10 cellular contexts compared by ENCODE assay signal in the genomic region with DNA sequence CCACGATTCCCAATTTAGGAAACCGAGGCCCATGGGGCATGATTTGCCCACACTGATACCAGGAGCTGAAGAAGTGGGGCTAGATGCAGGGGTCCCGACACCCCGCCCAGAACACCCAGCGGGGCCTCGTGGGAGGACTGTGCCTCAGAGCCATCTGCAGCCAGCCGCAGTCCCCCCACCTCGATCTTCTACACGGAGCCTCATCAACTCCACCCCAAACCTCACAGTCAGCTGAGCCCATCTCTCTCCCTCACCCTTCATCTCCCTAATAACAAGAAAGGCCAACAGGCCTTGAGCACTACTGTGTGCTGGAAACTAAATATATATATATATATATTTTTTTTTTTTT. TPM values are rescaled to one million over a fixed set of nuclear protein-coding genes. Genes with fewer than 3 reads are reported as not detected.
A peak's percentile ranks its signal among the peaks of the same experiment; 100 is the strongest.
DNase-seq lines count a peak whose midpoint lies in the region; ATAC-seq and TF ChIP-seq lines count a peak whose summit lies in the region.
"Had no signal": no experiment of that assay in that cellular context is flagged by ENCODE, and none has a peak within 500 bp of the region (broad histone marks: within the 10 kb centered on the region; RNA-seq: fewer than 3 reads in every experiment).

No MANE protein-coding gene starts in this region.

- H3K27me3 Mint-ChIP-seq in chondrocyte (ENCODE audit: low read depth) = no peaks in the 10 kb centered on the region
- H3K27me3 Mint-ChIP-seq in endothelial cell (ENCODE audit: unreplicated experiment) = peaks cover 1% of the 10 kb centered on the region

- ATAC-seq in GM18498 (IDR thresholded peaks at IDR 0.05; ENCODE audit: unreplicated experiment) = peak; percentile 30
- peak; percentile 21 for ATAC-seq in GM19397 (IDR thresholded peaks at IDR 0.05; ENCODE audit: unreplicated experiment)
- peak; percentile 19 for ATAC-seq in HG03108 (IDR thresholded peaks at IDR 0.05; ENCODE audit: unreplicated experiment)

- no peaks in the 10 kb centered on the region for H3K36me3 Mint-ChIP-seq in chondrocyte (ENCODE audit: low read depth)
- peaks cover 8% of the 10 kb centered on the region for H3K36me3 Mint-ChIP-seq in endothelial cell (ENCODE audit: low read depth, unreplicated experiment)

- H3K27ac ChIP-seq in SK-N-SH (ENCODE audit: low read depth in 2 of 2, low read length in 1 of 2) = no peak overlapping the region

- H4K20me1 ChIP-seq in SK-N-SH (ENCODE audit: insufficient read depth) = no peaks in the 10 kb centered on the region

- no peaks in the 10 kb centered on the region for H3K9me3 ChIP-seq in SK-N-SH

- TF ChIP-seq CTCF in chondrocyte (IDR thresholded peaks at IDR 0.05) (no peak), SK-N-SH (IDR thresholded peaks at IDR 0.05) (no peak), endothelial cell (IDR thresholded peaks at IDR 0.05; ENCODE audit: unreplicated experiment) (no peak)

- peaks cover 0 to 3% of the 10 kb centered on the region in 2 experiments; a peak in 1 of 4 replicates for H3K4me1 ChIP-seq in SK-N-SH (ENCODE audit: control insufficient read depth in 1 of 2, insufficient read depth in 2 of 2, low read depth in 1 of 2, low read length in 1 of 2)

- CTCF ChIA-PET in SK-N-SH (lab: Yijun Ruan, JAX) = interaction anchor here (1.1 kb wide), 1 partner anchor 59 kb away, joined by 3 read pairs; no protein-coding TSS in a partner anchor

- no peaks in the 10 kb centered on the region for H3K9me3 Mint-ChIP-seq in chondrocyte (ENCODE audit: low read depth)
- no peaks in the 10 kb centered on the region for H3K9me3 Mint-ChIP-seq in endothelial cell (ENCODE audit: unreplicated experiment)

- H3K27ac Mint-ChIP-seq in chondrocyte (ENCODE audit: unreplicated experiment) (peak overlapping the region; percentile 51), endothelial cell (ENCODE audit: unreplicated experiment) (no peak overlapping the region)

- no peak overlapping the region for H2AFZ ChIP-seq in SK-N-SH (ENCODE audit: low read depth)

- peaks cover 7% of the 10 kb centered on the region for H3F3A ChIP-seq in SK-N-SH (replicated peaks; ENCODE audit: insufficient read depth)

- H3K4me3 ChIP-seq in SK-N-SH (ENCODE audit: low read depth in 2 of 2, low read length in 1 of 2) = no peak overlapping the region

- H3K9me2 ChIP-seq in SK-N-SH = no peaks in the 10 kb centered on the region

- POLR2A ChIA-PET in SK-N-SH (lab: Yijun Ruan, JAX) = no interaction called here

- H3K4me2 ChIP-seq in SK-N-SH = no peak overlapping the region

- H3K79me2 ChIP-seq in SK-N-SH (ENCODE audit: insufficient read depth) = no peaks in the 10 kb centered on the region

- H3K27me3 ChIP-seq in SK-N-SH (ENCODE audit: insufficient read depth) = no peaks in the 10 kb centered on the region

- WGBS in SK-N-SH (ENCODE audit: low lambda C conversion rate) = 93% methylated on average over 9 of the region's 9 CpGs

- no peak for TF ChIP-seq EP300 in SK-N-SH (IDR thresholded peaks at IDR 0.05; ENCODE audit: borderline replicate concordance in 1 of 2, low read depth in 1 of 2, low read length in 1 of 2)

- H3K9ac ChIP-seq in SK-N-SH = no peak overlapping the region

- H3K4me1 Mint-ChIP-seq in chondrocyte (ENCODE audit: low read depth) (peaks cover 40% of the 10 kb centered on the region), endothelial cell (ENCODE audit: unreplicated experiment) (no peaks in the 10 kb centered on the region)

- TF ChIP-seq RAD21 in SK-N-SH (IDR thresholded peaks at IDR 0.05; ENCODE audit: low read length) = no peak

- no peak for DNase-seq in chondrocyte (ENCODE audit: low spot score)
- DNase-seq in AML-193 (lab: John Stamatoyannopoulos, UW) = no peak
- DNase-seq in NCI-H524 (lab: John Stamatoyannopoulos, UW) = no peak
- DNase-seq in SK-N-SH = no peak
- DNase-seq in endothelial cell (ENCODE audit: low spot score) = no peak
- DNase-seq: EL, NCI-H1092 treated with DMSO at 0.1 percent for 48 hours had no signal

- H3K4me3 Mint-ChIP-seq in chondrocyte (ENCODE audit: unreplicated experiment) = no peak overlapping the region
- H3K4me3 Mint-ChIP-seq in endothelial cell (ENCODE audit: unreplicated experiment) = no peak overlapping the region

- H3K36me3 ChIP-seq in SK-N-SH (replicated peaks in 1 of 2; ENCODE audit: control insufficient read depth in 1 of 2, insufficient read depth in 2 of 2, low read length in 1 of 2) = no peaks in the 10 kb centered on the region

TF ChIP-seq in SK-N-SH, 30 proteins besides CTCF, POLR2A, EP300 and RAD21:
- TF ChIP-seq, protein P1, sequence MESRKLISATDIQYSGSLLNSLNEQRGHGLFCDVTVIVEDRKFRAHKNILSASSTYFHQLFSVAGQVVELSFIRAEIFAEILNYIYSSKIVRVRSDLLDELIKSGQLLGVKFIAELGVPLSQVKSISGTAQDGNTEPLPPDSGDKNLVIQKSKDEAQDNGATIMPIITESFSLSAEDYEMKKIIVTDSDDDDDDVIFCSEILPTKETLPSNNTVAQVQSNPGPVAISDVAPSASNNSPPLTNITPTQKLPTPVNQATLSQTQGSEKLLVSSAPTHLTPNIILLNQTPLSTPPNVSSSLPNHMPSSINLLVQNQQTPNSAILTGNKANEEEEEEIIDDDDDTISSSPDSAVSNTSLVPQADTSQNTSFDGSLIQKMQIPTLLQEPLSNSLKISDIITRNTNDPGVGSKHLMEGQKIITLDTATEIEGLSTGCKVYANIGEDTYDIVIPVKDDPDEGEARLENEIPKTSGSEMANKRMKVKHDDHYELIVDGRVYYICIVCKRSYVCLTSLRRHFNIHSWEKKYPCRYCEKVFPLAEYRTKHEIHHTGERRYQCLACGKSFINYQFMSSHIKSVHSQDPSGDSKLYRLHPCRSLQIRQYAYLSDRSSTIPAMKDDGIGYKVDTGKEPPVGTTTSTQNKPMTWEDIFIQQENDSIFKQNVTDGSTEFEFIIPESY (IDR thresholded peaks at IDR 0.05; ENCODE audit: borderline replicate concordance, low read depth) = no peak
- TF ChIP-seq FOSL2 (IDR thresholded peaks at IDR 0.05; ENCODE audit: borderline replicate concordance, low read depth) (no peak), POLR2AphosphoS5 (IDR thresholded peaks at IDR 0.05; ENCODE audit: low read depth, low read length) (no peak), RXRA (IDR thresholded peaks at IDR 0.05; ENCODE audit: borderline replicate concordance, low read depth) (no peak), TAF1 (IDR thresholded peaks at IDR 0.05; ENCODE audit: borderline replicate concordance, low read depth, low read length) (no peak), JUND (IDR thresholded peaks at IDR 0.05) (no peak), EZH2phosphoT487 (IDR thresholded peaks at IDR 0.05; ENCODE audit: borderline replicate concordance, low read depth) (no peak), RCOR1 (IDR thresholded peaks at IDR 0.05; ENCODE audit: low read length) (no peak)
- TF ChIP-seq, protein P2, sequence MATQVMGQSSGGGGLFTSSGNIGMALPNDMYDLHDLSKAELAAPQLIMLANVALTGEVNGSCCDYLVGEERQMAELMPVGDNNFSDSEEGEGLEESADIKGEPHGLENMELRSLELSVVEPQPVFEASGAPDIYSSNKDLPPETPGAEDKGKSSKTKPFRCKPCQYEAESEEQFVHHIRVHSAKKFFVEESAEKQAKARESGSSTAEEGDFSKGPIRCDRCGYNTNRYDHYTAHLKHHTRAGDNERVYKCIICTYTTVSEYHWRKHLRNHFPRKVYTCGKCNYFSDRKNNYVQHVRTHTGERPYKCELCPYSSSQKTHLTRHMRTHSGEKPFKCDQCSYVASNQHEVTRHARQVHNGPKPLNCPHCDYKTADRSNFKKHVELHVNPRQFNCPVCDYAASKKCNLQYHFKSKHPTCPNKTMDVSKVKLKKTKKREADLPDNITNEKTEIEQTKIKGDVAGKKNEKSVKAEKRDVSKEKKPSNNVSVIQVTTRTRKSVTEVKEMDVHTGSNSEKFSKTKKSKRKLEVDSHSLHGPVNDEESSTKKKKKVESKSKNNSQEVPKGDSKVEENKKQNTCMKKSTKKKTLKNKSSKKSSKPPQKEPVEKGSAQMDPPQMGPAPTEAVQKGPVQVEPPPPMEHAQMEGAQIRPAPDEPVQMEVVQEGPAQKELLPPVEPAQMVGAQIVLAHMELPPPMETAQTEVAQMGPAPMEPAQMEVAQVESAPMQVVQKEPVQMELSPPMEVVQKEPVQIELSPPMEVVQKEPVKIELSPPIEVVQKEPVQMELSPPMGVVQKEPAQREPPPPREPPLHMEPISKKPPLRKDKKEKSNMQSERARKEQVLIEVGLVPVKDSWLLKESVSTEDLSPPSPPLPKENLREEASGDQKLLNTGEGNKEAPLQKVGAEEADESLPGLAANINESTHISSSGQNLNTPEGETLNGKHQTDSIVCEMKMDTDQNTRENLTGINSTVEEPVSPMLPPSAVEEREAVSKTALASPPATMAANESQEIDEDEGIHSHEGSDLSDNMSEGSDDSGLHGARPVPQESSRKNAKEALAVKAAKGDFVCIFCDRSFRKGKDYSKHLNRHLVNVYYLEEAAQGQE (IDR thresholded peaks at IDR 0.05; ENCODE audit: low read depth, low read length) = no peak
- TF ChIP-seq, protein P3, sequence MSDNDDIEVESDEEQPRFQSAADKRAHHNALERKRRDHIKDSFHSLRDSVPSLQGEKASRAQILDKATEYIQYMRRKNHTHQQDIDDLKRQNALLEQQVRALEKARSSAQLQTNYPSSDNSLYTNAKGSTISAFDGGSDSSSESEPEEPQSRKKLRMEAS (IDR thresholded peaks at IDR 0.05; ENCODE audit: low read depth) = no peak

RNA-seq across cellular contexts. Expression of a gene that starts 4.2 kb away (rescaled TPM):
- total RNA-seq in chondrocyte (25.8 to 29.1 TPM (median 28.3 TPM) in 3 replicates), endothelial cell (ENCODE audit: unreplicated experiment) (30.0 TPM)
- polyA plus RNA-seq in SK-N-SH (2012; rRNA removed) = 56.7 and 73.4 TPM in 2 replicates
- 72.1 and 78.3 TPM in 2 replicates for polyA plus RNA-seq in SK-N-SH (2012; cell fraction: cytosol; rRNA removed)
- polyA plus RNA-seq in SK-N-SH (2012; cell fraction: nucleus; rRNA removed) = 32.0 and 33.4 TPM in 2 replicates

RNA-seq across cellular contexts. Expression of a gene that starts 49.2 kb away (rescaled TPM):
- total RNA-seq in chondrocyte = 31.3 to 34.8 TPM (median 33.7 TPM) in 3 replicates
- 6.5 and 9.5 TPM in 2 replicates for polyA plus RNA-seq in SK-N-SH (2012; rRNA removed)
- polyA plus RNA-seq in SK-N-SH (2012; cell fraction: cytosol; rRNA removed) = 7.4 and 9.4 TPM in 2 replicates
- 16.2 and 29.3 TPM in 2 replicates for polyA plus RNA-seq in SK-N-SH (2012; cell fraction: nucleus; rRNA removed)
- total RNA-seq in endothelial cell (ENCODE audit: unreplicated experiment) = 84.4 TPM
